8 cellular contexts compared by ENCODE assay signal in genomic region chr14:105181542-105182295, GRCh38. TPM values are rescaled to one million over a fixed set of nuclear protein-coding genes. Genes with fewer than 3 reads are reported as not detected.
DNase-seq lines count a peak whose midpoint lies in the region; ATAC-seq, FAIRE-seq and TF ChIP-seq lines count a peak whose summit lies in the region.

No MANE protein-coding gene starts in this region.

- peak overlapping the region; percentile 32 for H3K4me3 Mint-ChIP-seq in HFFc6
- H3K4me3 Mint-ChIP-seq in activated naive CD8-positive, alpha-beta T cell treated with anti-CD3 and anti-CD28 coated beads, Interleukin-2, amount 50 U/mL, for 24 hours: peak overlapping the region; percentile 58
- no peak overlapping the region for H3K4me3 Mint-ChIP-seq in stimulated activated naive B cell treated with anti-CD40 and anti-IgM and Interleukin-4, amounts not matched to agents 10 μg/mL and 1 μg/mL and 100 μg/mL, for 72 hours

- ATAC-seq in A549: 0 out of 6 replicates have a peak, but pooled peaks of 1 of the 2 experiments have one; percentile 2
- no peak for ATAC-seq in activated naive CD8-positive, alpha-beta T cell treated with anti-CD3 and anti-CD28 coated beads, Interleukin-2, amount 50 U/mL, for 24 hours
- no peak for ATAC-seq in stimulated activated naive B cell treated with anti-CD40 and anti-IgM and Interleukin-4, amounts not matched to agents 10 μg/mL and 1 μg/mL and 100 μg/mL, for 72 hours (replicated peaks)

- H3K4me1 Mint-ChIP-seq in HFFc6 (ENCODE audit: low read depth): no peaks in the 10 kb centered on the region
- H3K4me1 Mint-ChIP-seq in activated naive CD8-positive, alpha-beta T cell treated with anti-CD3 and anti-CD28 coated beads, Interleukin-2, amount 50 U/mL, for 24 hours: peaks cover 6% of the 10 kb centered on the region
- peaks cover 3 to 10% of the 10 kb centered on the region in 2 donors for H3K4me1 Mint-ChIP-seq in stimulated activated naive B cell treated with anti-CD40 and anti-IgM and Interleukin-4, amounts not matched to agents 10 μg/mL and 1 μg/mL and 100 μg/mL, for 72 hours

- peaks cover 9% of the 10 kb centered on the region for H3K27me3 Mint-ChIP-seq in HFFc6 (ENCODE audit: insufficient read depth)
- H3K27me3 Mint-ChIP-seq in activated naive CD8-positive, alpha-beta T cell treated with anti-CD3 and anti-CD28 coated beads, Interleukin-2, amount 50 U/mL, for 24 hours: peaks cover 9% of the 10 kb centered on the region
- H3K27me3 Mint-ChIP-seq in stimulated activated naive B cell treated with anti-CD40 and anti-IgM and Interleukin-4, amounts not matched to agents 10 μg/mL and 1 μg/mL and 100 μg/mL, for 72 hours: peaks cover 21 to 38% of the 10 kb centered on the region in 2 donors

- no peak for TF ChIP-seq CTCF in A549 (IDR thresholded peaks at IDR 0.05)
- no peak for TF ChIP-seq CTCF in HFFc6 (IDR thresholded peaks at IDR 0.05)

- CTCF ChIA-PET in A549 (lab: Yijun Ruan, JAX) (interaction anchor here (0.7 to 7.7 kb wide), 7 partner anchors 12 to 100 kb away, joined by 3 to 45 read pairs (median 7); partner anchors contain the start of gene JAG2), HEK293T (lab: Yijun Ruan, JAX) (interaction anchor here (0.8 to 2.8 kb wide), 3 partner anchors 9 to 18 kb away, joined by 3 to 10 read pairs (median 4); no protein-coding TSS in a partner anchor)

- H3K27ac ChIP-seq in A549 (peak overlapping the region; percentile 84 to 96; a peak in 5 of 6 replicates), mesodermal cell (ENCODE audit: low read depth, low read length, severe bottlenecking) (no peak overlapping the region)

- WGBS in A549 (ENCODE audit: missing lambda C conversion rate): 86% methylated on average over 10 of the region's 22 CpGs
- WGBS in mesodermal cell (ENCODE audit: insufficient coverage in 2 of 2), 2 experiments: 58 to 59% methylated on average over 15 to 20 of the region's 22 CpGs

- H3K4me1 ChIP-seq in A549 (peaks cover 12% of the 10 kb centered on the region; the same call in 2 of the 3 replicates), mesodermal cell (ENCODE audit: control insufficient read depth, insufficient read depth, low read length, poor library complexity, severe bottlenecking) (peaks cover 6% of the 10 kb centered on the region)

- H3K27ac Mint-ChIP-seq in HFFc6: no peak overlapping the region
- H3K27ac Mint-ChIP-seq in activated naive CD8-positive, alpha-beta T cell treated with anti-CD3 and anti-CD28 coated beads, Interleukin-2, amount 50 U/mL, for 24 hours: no peak overlapping the region
- no peak overlapping the region for H3K27ac Mint-ChIP-seq in stimulated activated naive B cell treated with anti-CD40 and anti-IgM and Interleukin-4, amounts not matched to agents 10 μg/mL and 1 μg/mL and 100 μg/mL, for 72 hours

- H3K4me3 ChIP-seq in A549: peak overlapping the region; percentile 54
- peak overlapping the region; percentile 18 for H3K4me3 ChIP-seq in mesodermal cell (ENCODE audit: extremely low read depth, insufficient read depth, low read length, poor library complexity, severe bottlenecking)

- H3K4me2 ChIP-seq in A549: peak overlapping the region; percentile 91

- TF ChIP-seq POLR2A in A549 (IDR thresholded peaks at IDR 0.05; ENCODE audit: low read length): no peak
- TF ChIP-seq POLR2A in H54 (IDR thresholded peaks at IDR 0.05; ENCODE audit: low read depth, low read length): no peak

- DNase-seq in A549 (ENCODE audit: low read depth in 1 of 2, low spot score in 1 of 2) (no peak), HFFc6 (no peak), HEK293T (ENCODE audit: extremely low spot score) (no peak), iPS-NIHi7 (ENCODE audit: extremely low spot score) (no peak), H54 (ENCODE audit: insufficient read length, low spot score) (no peak)
- DNase-seq in activated naive CD8-positive, alpha-beta T cell treated with anti-CD3 and anti-CD28 coated beads, Interleukin-2, amount 50 U/mL, for 24 hours: no peak
- no peak for DNase-seq in stimulated activated naive B cell treated with anti-CD40 and anti-IgM and Interleukin-4, amounts not matched to agents 10 μg/mL and 1 μg/mL and 100 μg/mL, for 72 hours

- H3K9me3 ChIP-seq in A549: no peaks in the 10 kb centered on the region
- H3K9me3 ChIP-seq in mesodermal cell (ENCODE audit: control insufficient read depth, low read length): no peaks in the 10 kb centered on the region

- POLR2A ChIA-PET in A549 (lab: Yijun Ruan, JAX): interaction anchor here (0.6 to 2.1 kb wide), 5 partner anchors 13 to 119 kb away, joined by 3 to 8 read pairs (median 4); partner anchors contain the start of genes BRF1 and JAG2
- POLR2A ChIA-PET in HEK293T (lab: Yijun Ruan, JAX): interaction anchor here (1.2 to 3.8 kb wide), 2 partner anchors 11 to 216 kb away, joined by 3 to 21 read pairs; no protein-coding TSS in a partner anchor

- H3K36me3 ChIP-seq in mesodermal cell (ENCODE audit: control insufficient read depth, insufficient read depth, low read length): no peaks in the 10 kb centered on the region

- no peaks in the 10 kb centered on the region for H3K9me3 Mint-ChIP-seq in HFFc6
- H3K9me3 Mint-ChIP-seq in activated naive CD8-positive, alpha-beta T cell treated with anti-CD3 and anti-CD28 coated beads, Interleukin-2, amount 50 U/mL, for 24 hours: no peaks in the 10 kb centered on the region
- no peaks in the 10 kb centered on the region for H3K9me3 Mint-ChIP-seq in stimulated activated naive B cell treated with anti-CD40 and anti-IgM and Interleukin-4, amounts not matched to agents 10 μg/mL and 1 μg/mL and 100 μg/mL, for 72 hours

- no peak for FAIRE-seq in A549 (lab: Jason Lieb, UNC)
- no peak for FAIRE-seq in H54 (lab: Jason Lieb, UNC)

- no peaks in the 10 kb centered on the region for H3K36me3 Mint-ChIP-seq in HFFc6 (ENCODE audit: low read depth)
- no peaks in the 10 kb centered on the region for H3K36me3 Mint-ChIP-seq in activated naive CD8-positive, alpha-beta T cell treated with anti-CD3 and anti-CD28 coated beads, Interleukin-2, amount 50 U/mL, for 24 hours (ENCODE audit: low read depth)
- H3K36me3 Mint-ChIP-seq in stimulated activated naive B cell treated with anti-CD40 and anti-IgM and Interleukin-4, amounts not matched to agents 10 μg/mL and 1 μg/mL and 100 μg/mL, for 72 hours: no peaks in the 10 kb centered on the region

- no peak for TF ChIP-seq RAD21 in A549 (conservative IDR thresholded peaks at IDR 0.05 in 1 of 2, IDR thresholded peaks at IDR 0.05 in 1 of 2)

- no peak for TF ChIP-seq EP300 in A549 (IDR thresholded peaks at IDR 0.05)

TF ChIP-seq in A549, 52 proteins besides CTCF, POLR2A, EP300 and RAD21 (continues in another document):
- no peak for TF ChIP-seq KDM5A (IDR thresholded peaks at IDR 0.05)
- TF ChIP-seq HEYL (CRISPR knock-in tag; IDR thresholded peaks at IDR 0.05): no peak
- TF ChIP-seq ZSCAN20 (CRISPR knock-in tag; IDR thresholded peaks at IDR 0.05): no peak
- TF ChIP-seq RCOR1 (IDR thresholded peaks at IDR 0.05; ENCODE audit: low read depth, low read length): no peak
- no peak for TF ChIP-seq HDAC2 (IDR thresholded peaks at IDR 0.05)
- TF ChIP-seq E2F6 (IDR thresholded peaks at IDR 0.05; ENCODE audit: borderline replicate concordance, low read depth): no peak
- TF ChIP-seq CEBPB (IDR thresholded peaks at IDR 0.05): no peak

TF ChIP-seq in HEK293T, 16 proteins besides CTCF, POLR2A, EP300 and RAD21:
- TF ChIP-seq ARNT (IDR thresholded peaks at IDR 0.05): no peak
- no peak for TF ChIP-seq ZNF384 (IDR thresholded peaks at IDR 0.05)
- TF ChIP-seq HDGF (IDR thresholded peaks at IDR 0.05; ENCODE audit: borderline replicate concordance): no peak
- no peak for TF ChIP-seq SUZ12 (IDR thresholded peaks at IDR 0.05)
- TF ChIP-seq BHLHE40 (IDR thresholded peaks at IDR 0.05; ENCODE audit: borderline replicate concordance): no peak

RNA-seq across cellular contexts. Expression of gene NUDT14, which starts 0.6 kb away (rescaled TPM):
- polyA plus RNA-seq in A549 (2011; rRNA removed) (11.3 and 12.6 TPM in 2 replicates), A549 (2017; fragmentation: RNase III; extraction: RNeasy Plus Mini Kit Qiagen cat#74134 plus additional on column Dnase treatment) (27.8 to 31.3 TPM (median 30.7 TPM) in 3 replicates)
- 35.8 and 42.3 TPM in 2 replicates for polyA plus RNA-seq in A549 (2012; cell fraction: cytosol; rRNA removed)
- 67.4 and 72.4 TPM in 2 replicates for polyA plus RNA-seq in A549 (2012; cell fraction: nucleus; rRNA removed)
- polyA minus RNA-seq in A549 (2011; rRNA and poly(A)+ RNA removed): 5.1 and 8.4 TPM in 2 replicates
- total RNA-seq in HFFc6 (2021; fragmentation: NEBNext Ultra II Directional; extraction: Animal tissue kit (Norgen Biotek cat#: 25700)): 10 to 100 TPM in 4 of 6 experiments, 1 to 10 TPM in 2; 9.8 to 13.3 (median 11.0) TPM
- polyA plus RNA-seq in mesodermal cell (2013, experiment 1 of 2): 19.2 TPM
- polyA plus RNA-seq in mesodermal cell (2013, experiment 2 of 2): 11.6 TPM

RNA-seq across cellular contexts. Expression of gene JAG2, which starts 13.1 kb away (rescaled TPM):
- polyA plus RNA-seq in A549 (2011; rRNA removed) (4.8 and 5.9 TPM in 2 replicates), A549 (2017; fragmentation: RNase III; extraction: RNeasy Plus Mini Kit Qiagen cat#74134 plus additional on column Dnase treatment) (20.4 to 26.8 TPM (median 22.5 TPM) in 3 replicates)
- 26.3 and 28.3 TPM in 2 replicates for polyA plus RNA-seq in A549 (2012; cell fraction: cytosol; rRNA removed)
- 145 and 149 TPM in 2 replicates for polyA plus RNA-seq in A549 (2012; cell fraction: nucleus; rRNA removed)
- polyA minus RNA-seq in A549 (2011; rRNA and poly(A)+ RNA removed): 3.7 and 7.7 TPM in 2 replicates
- under 1 TPM; 0.23 to 0.76 (median 0.42) TPM for total RNA-seq in HFFc6 (2021; fragmentation: NEBNext Ultra II Directional; extraction: Animal tissue kit (Norgen Biotek cat#: 25700))
- polyA plus RNA-seq in mesodermal cell (2013, experiment 1 of 2): 13.4 TPM
- polyA plus RNA-seq in mesodermal cell (2013, experiment 2 of 2): 10.5 TPM

Comparison
In these comparisons a context has a peak if more than half of its experiments do, and no peak if none do; other contexts are left out.
1. H3K4me3 Mint-ChIP-seq: peak in HFFc6 (single experiment) and activated naive CD8-positive, alpha-beta T cell treated with anti-CD3 and anti-CD28 coated beads, Interleukin-2, amount 50 U/mL, for 24 hours (single experiment); none in stimulated activated naive B cell treated with anti-CD40 and anti-IgM and Interleukin-4, amounts not matched to agents 10 μg/mL and 1 μg/mL and 100 μg/mL, for 72 hours (0 of 2).